In genomic region chr11:1288426-1289151, GRCh38 we compare ENCODE assay signal across 30 cellular contexts.
"Had no signal": no experiment of that assay in that cellular context is flagged by ENCODE, and none has a peak within 500 bp of the region (broad histone marks: within the 10 kb centered on the region; RNA-seq: fewer than 3 reads in every experiment).

No MANE protein-coding gene starts in this region.

- DNase-seq: activated CD4-positive, alpha-beta memory T cell treated with anti-CD3 and anti-CD28 coated beads for 36 hours; activated CD4-positive, alpha-beta T cell treated with anti-CD3 and anti-CD28 coated beads, Interleukin-2, amount 10 ng/mL, durations not matched to agents 24 days and 14 days; activated CD4-positive, CD25-positive, alpha-beta regulatory T cell treated with anti-CD3 and anti-CD28 coated beads, Interleukin-2, amount 50 U/mL, for 72 hours; activated CD8-positive, alpha-beta memory T cell treated with anti-CD3 and anti-CD28 coated beads, Interleukin-2, amount 50 U/mL, for 4 hours; activated effector memory CD4-positive, alpha-beta T cell treated with anti-CD3 and anti-CD28 coated beads, Interleukin-2, amount 50 U/mL, for 16 hours; activated naive CD4-positive, alpha-beta T cell treated with anti-CD3 and anti-CD28 coated beads for 36 hours; activated naive CD8-positive, alpha-beta T cell treated with anti-CD3 and anti-CD28 coated beads for 36 hours; activated T-cell treated with anti-CD3 and anti-CD28 coated beads, Interleukin-2, amount 50 U/mL, for 1 hour; brain microvascular endothelial cell; caudate nucleus; effector CD4-positive, alpha-beta T cell; foreskin melanocyte; islet precursor cell; left colon; nephron progenitor cell; retina; stimulated activated CD4-positive, alpha-beta T cell treated with anti-CD3 and anti-CD28 coated beads, Interleukin-15, amount 100 ng/mL, for 24 hours; stimulated activated CD4-positive, alpha-beta T cell treated with anti-CD3 and anti-CD28 coated beads, Interleukin-2, amount 100 ng/mL, for 24 hours; stimulated activated naive CD4-positive, alpha-beta T cell treated with Interleukin-2 at 50 U/mL for 16 hours; T-helper 2 cell had no signal

- H3K9me3 ChIP-seq: esophagus muscularis mucosa, mucosa of descending colon, ovary, prostate gland, tibial nerve had no signal

- H3K9me3 Mint-ChIP-seq: activated CD4-positive, alpha-beta memory T cell treated with anti-CD3 and anti-CD28 coated beads for 36 hours; activated CD4-positive, alpha-beta T cell treated with anti-CD3 and anti-CD28 coated beads, Interleukin-2, amount 10 ng/mL, durations not matched to agents 24 days and 14 days; activated naive CD4-positive, alpha-beta T cell treated with anti-CD3 and anti-CD28 coated beads for 36 hours; activated naive CD8-positive, alpha-beta T cell treated with anti-CD3 and anti-CD28 coated beads for 36 hours; activated T-helper 1 cell treated with anti-CD3 and anti-CD28 coated beads, Interleukin-12 subunit alpha, Interleukin-12 subunit beta, Interleukin-2, Interleukin-4 antibody, amounts not matched to agents 30 ng/mL and 10 ng/mL and 1 ng/mL, durations not matched to agents 14 hours and 24 hours and 36 hours; dendritic cell treated with granulocyte-macrophage colony-stimulating factor and Interleukin-4, amounts not matched to agents 40 ng/mL and 50 ng/mL, for 4 days; nephron progenitor cell had no signal

- H3K27me3 ChIP-seq: brain microvascular endothelial cell, esophagus muscularis mucosa, hepatocyte, ovary, tibial nerve had no signal

- H3K27ac ChIP-seq: brain microvascular endothelial cell, esophagus muscularis mucosa, hepatocyte, ovary, prostate gland, tibial nerve had no signal

- H2AFZ ChIP-seq: hepatocyte had no signal

- H3K4me1 Mint-ChIP-seq: activated CD4-positive, alpha-beta T cell treated with anti-CD3 and anti-CD28 coated beads, Interleukin-2, amount 10 ng/mL, durations not matched to agents 24 days and 14 days; activated naive CD8-positive, alpha-beta T cell treated with anti-CD3 and anti-CD28 coated beads for 36 hours; nephron progenitor cell had no signal

- H3K4me2 ChIP-seq: hepatocyte, smooth muscle cell had no signal

- H3K36me3 ChIP-seq: ovary had no signal

- H3K4me3 Mint-ChIP-seq: activated CD4-positive, alpha-beta memory T cell treated with anti-CD3 and anti-CD28 coated beads for 36 hours; activated CD4-positive, alpha-beta T cell treated with anti-CD3 and anti-CD28 coated beads, Interleukin-2, amount 10 ng/mL, durations not matched to agents 24 days and 14 days; activated naive CD4-positive, alpha-beta T cell treated with anti-CD3 and anti-CD28 coated beads for 36 hours; activated naive CD8-positive, alpha-beta T cell treated with anti-CD3 and anti-CD28 coated beads for 36 hours; activated T-helper 1 cell treated with anti-CD3 and anti-CD28 coated beads, Interleukin-12 subunit alpha, Interleukin-12 subunit beta, Interleukin-2, Interleukin-4 antibody, amounts not matched to agents 30 ng/mL and 10 ng/mL and 1 ng/mL, durations not matched to agents 14 hours and 24 hours and 36 hours; dendritic cell treated with granulocyte-macrophage colony-stimulating factor and Interleukin-4, amounts not matched to agents 40 ng/mL and 50 ng/mL, for 4 days; nephron progenitor cell had no signal

- H3K27ac Mint-ChIP-seq: activated CD4-positive, alpha-beta memory T cell treated with anti-CD3 and anti-CD28 coated beads for 36 hours; activated CD4-positive, alpha-beta T cell treated with anti-CD3 and anti-CD28 coated beads, Interleukin-2, amount 10 ng/mL, durations not matched to agents 24 days and 14 days; activated naive CD4-positive, alpha-beta T cell treated with anti-CD3 and anti-CD28 coated beads for 36 hours; activated naive CD8-positive, alpha-beta T cell treated with anti-CD3 and anti-CD28 coated beads for 36 hours; activated T-helper 1 cell treated with anti-CD3 and anti-CD28 coated beads, Interleukin-12 subunit alpha, Interleukin-12 subunit beta, Interleukin-2, Interleukin-4 antibody, amounts not matched to agents 30 ng/mL and 10 ng/mL and 1 ng/mL, durations not matched to agents 14 hours and 24 hours and 36 hours; dendritic cell treated with granulocyte-macrophage colony-stimulating factor and Interleukin-4, amounts not matched to agents 40 ng/mL and 50 ng/mL, for 4 days; nephron progenitor cell had no signal

- H3K4me3 ChIP-seq: esophagus muscularis mucosa, hepatocyte, mucosa of descending colon, ovary, prostate gland, smooth muscle cell, tibial nerve had no signal

- FAIRE-seq: astrocyte had no signal

- ATAC-seq: left colon, mucosa of descending colon had no signal
